ENCODE assay signal across 8 cellular contexts in the genomic region with DNA sequence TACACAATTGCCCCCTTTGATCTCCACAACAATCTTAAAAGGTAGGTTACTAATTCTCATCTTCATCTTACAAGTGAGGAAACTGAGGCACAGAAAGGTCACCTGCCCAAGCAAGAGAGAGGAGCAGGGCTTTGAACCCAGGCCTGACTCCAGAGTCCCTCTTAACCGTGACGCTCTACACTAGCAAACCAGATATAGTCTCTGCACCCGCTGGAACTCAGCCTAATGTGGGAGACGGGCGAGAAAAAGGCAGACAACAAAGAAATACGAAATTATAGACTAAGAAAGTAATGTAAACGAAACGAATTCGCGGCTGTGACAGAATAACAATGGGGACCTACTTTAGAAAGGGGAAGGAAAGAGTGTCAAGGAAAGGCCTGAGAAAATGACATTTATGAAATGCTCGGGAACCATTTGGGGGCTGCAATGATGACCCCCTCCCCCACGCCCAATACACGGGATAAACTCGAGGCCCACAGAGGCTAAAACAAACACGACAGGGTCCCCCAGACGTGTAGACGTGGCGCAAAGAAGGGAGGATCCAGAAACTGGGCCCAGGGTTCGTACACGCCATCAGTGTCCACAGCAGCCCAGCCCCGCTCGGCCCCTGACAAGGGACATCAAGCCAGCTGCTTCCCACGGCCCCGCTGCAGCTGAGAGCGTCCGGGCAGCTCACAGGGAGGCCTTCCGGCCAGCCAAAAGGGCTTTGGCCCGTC. TPM values are rescaled to one million over a fixed set of nuclear protein-coding genes. Genes with fewer than 3 reads are reported as not detected.
DNase-seq lines count a peak whose midpoint lies in the region; ATAC-seq, FAIRE-seq and TF ChIP-seq lines count a peak whose summit lies in the region.

No MANE protein-coding gene starts in this region.

- intact Hi-C loops in cardiac septum (cut with DNase I) = loop anchor here (2.0 kb wide), 1 partner anchor 219 kb away; the partner anchor contains the start of gene GGT7
- intact Hi-C loops in endothelial cell of umbilical vein (cut with micrococcal nuclease) = loop anchor here (1.0 to 5.0 kb wide), 8 partner anchors 40 to 260 kb away; partner anchors contain the start of genes GSS and MYH7B
- intact Hi-C loops in naive thymus-derived CD4-positive, alpha-beta T cell (cut with micrococcal nuclease) = loop anchor here (1.0 to 10.0 kb wide), 20 partner anchors 55 to 1483 kb away; partner anchors contain the start of genes EDEM2 (in 2 of the 2), GSS (in 2 of the 2), MYH7B (in 2 of the 2) and NCOA6 (in 2 of the 2)

- peak overlapping the region; percentile 92 for H3K27ac ChIP-seq in cardiac muscle cell
- H3K27ac ChIP-seq in SK-N-SH (ENCODE audit: low read depth in 2 of 2, low read length in 1 of 2) = peak overlapping the region; percentile 68 to 83
- peak overlapping the region; percentile 88 for H3K27ac ChIP-seq in endothelial cell of umbilical vein (ENCODE audit: insufficient read depth, low read depth, low read length)
- H3K27ac ChIP-seq in naive thymus-derived CD4-positive, alpha-beta T cell (ENCODE audit: low read depth, low read length) = peak overlapping the region; percentile 89

- H2AFZ ChIP-seq in SK-N-SH (ENCODE audit: low read depth) (no peak overlapping the region), endothelial cell of umbilical vein (ENCODE audit: low read depth, low read length) (peak overlapping the region; percentile 69)

- H3F3A ChIP-seq in SK-N-SH (replicated peaks; ENCODE audit: insufficient read depth) = peaks cover 9% of the 10 kb centered on the region

- H3K4me2 ChIP-seq in SK-N-SH = peak overlapping the region; percentile 88
- peak overlapping the region; percentile 96 for H3K4me2 ChIP-seq in endothelial cell of umbilical vein (ENCODE audit: insufficient read depth, low read length)

- H3K27me3 ChIP-seq in cardiac muscle cell (no peaks in the 10 kb centered on the region), SK-N-SH (ENCODE audit: insufficient read depth) (no peaks in the 10 kb centered on the region), endothelial cell of umbilical vein (ENCODE audit: control insufficient read depth in 2 of 2, insufficient read depth in 2 of 2, low read length in 2 of 2) (no peaks in the 10 kb centered on the region)
- no peaks in the 10 kb centered on the region for H3K27me3 ChIP-seq in naive thymus-derived CD4-positive, alpha-beta T cell (ENCODE audit: control insufficient read depth in 2 of 2, insufficient read depth in 2 of 2, low read length in 2 of 2)

- POLR2A ChIA-PET in SK-N-SH (lab: Yijun Ruan, JAX) = no interaction called here
- POLR2A ChIA-PET in endothelial cell of umbilical vein (lab: Charles Lee) = interaction anchor here (0.6 kb wide), 2 partner anchors 47 to 66 kb away, joined by 3 to 6 read pairs; no protein-coding TSS in a partner anchor
- POLR2A ChIA-PET in naive thymus-derived CD4-positive, alpha-beta T cell (lab: Charles Lee) = interaction anchor here (0.6 to 1.7 kb wide), 4 partner anchors 55 to 582 kb away, joined by 3 to 5 read pairs (median 4); partner anchors contain the start of genes EDEM2 and EIF6

- WGBS in SK-N-SH (ENCODE audit: low lambda C conversion rate) = 1% methylated on average over 25 of the region's 28 CpGs

- peak overlapping the region; percentile 87 to 98 (median 90) for H3K4me3 Mint-ChIP-seq in naive thymus-derived CD4-positive, alpha-beta T cell

- no peaks in the 10 kb centered on the region for H3K27me3 Mint-ChIP-seq in naive thymus-derived CD4-positive, alpha-beta T cell

- H3K36me3 ChIP-seq in cardiac muscle cell (no peaks in the 10 kb centered on the region), SK-N-SH (replicated peaks in 1 of 2; ENCODE audit: control insufficient read depth in 1 of 2, insufficient read depth in 2 of 2, low read length in 1 of 2) (peaks cover 0 to 2% of the 10 kb centered on the region in 2 experiments), endothelial cell of umbilical vein (ENCODE audit: control insufficient read depth in 2 of 2, extremely low read depth in 1 of 2, insufficient read depth in 2 of 2, low read length in 2 of 2) (peaks cover 0 to 3% of the 10 kb centered on the region in 2 experiments)
- peaks cover 0 to 10% (median 0%) of the 10 kb centered on the region in 3 experiments for H3K36me3 ChIP-seq in naive thymus-derived CD4-positive, alpha-beta T cell (ENCODE audit: control insufficient read depth in 2 of 3, insufficient read depth in 3 of 3, low read length in 3 of 3)

- H3K4me3 ChIP-seq in cardiac muscle cell = peak overlapping the region; percentile 71
- peak overlapping the region; percentile 76 to 77 for H3K4me3 ChIP-seq in SK-N-SH (ENCODE audit: low read depth in 2 of 2, low read length in 1 of 2)
- H3K4me3 ChIP-seq in endothelial cell of umbilical vein (replicated peaks in 1 of 3; ENCODE audit: insufficient read depth in 1 of 3, low read depth in 1 of 3, low read length in 3 of 3) = peak overlapping the region; percentile 46 to 98 (median 66)
- H3K4me3 ChIP-seq in naive thymus-derived CD4-positive, alpha-beta T cell (ENCODE audit: low read length) = peak overlapping the region; percentile 77

- no peaks in the 10 kb centered on the region for H3K9me2 ChIP-seq in SK-N-SH

- ATAC-seq in HG03045 (IDR thresholded peaks at IDR 0.05; ENCODE audit: unreplicated experiment) (peak; percentile 24), HG02970 (IDR thresholded peaks at IDR 0.05; ENCODE audit: low FRiP score, unreplicated experiment) (no peak)
- ATAC-seq in naive thymus-derived CD4-positive, alpha-beta T cell = peak; percentile 6

- TF ChIP-seq POLR2A in endothelial cell of umbilical vein (IDR thresholded peaks at IDR 0.05; ENCODE audit: low read depth, low read length) = peak; percentile 59

- TF ChIP-seq CTCF in cardiac muscle cell (IDR thresholded peaks at IDR 0.05; ENCODE audit: low read depth, low read length) (no peak), SK-N-SH (IDR thresholded peaks at IDR 0.05) (no peak), endothelial cell of umbilical vein (IDR thresholded peaks at IDR 0.05; ENCODE audit: extremely low read depth in 1 of 2, insufficient read depth in 1 of 2, low read depth in 1 of 2, low read length in 2 of 2) (no peak)

- no peak for TF ChIP-seq EP300 in SK-N-SH (IDR thresholded peaks at IDR 0.05; ENCODE audit: borderline replicate concordance in 1 of 2, low read depth in 1 of 2, low read length in 1 of 2)

- peaks cover 0 to 18% (median 9%) of the 10 kb centered on the region in 5 donors for H3K36me3 Mint-ChIP-seq in naive thymus-derived CD4-positive, alpha-beta T cell

- BruUV-seq in endothelial cell of umbilical vein (replicated peaks; lab: Mats Ljungman, UMichigan) = TSS peak; percentile 71

- peaks cover 56% of the 10 kb centered on the region for H3K79me2 ChIP-seq in SK-N-SH (ENCODE audit: insufficient read depth)
- H3K79me2 ChIP-seq in endothelial cell of umbilical vein (ENCODE audit: control insufficient read depth, insufficient read depth, low read length) = peaks cover 53% of the 10 kb centered on the region

- H3K9me3 ChIP-seq in cardiac muscle cell (ENCODE audit: low read depth) (no peaks in the 10 kb centered on the region), SK-N-SH (no peaks in the 10 kb centered on the region), endothelial cell of umbilical vein (replicated peaks; ENCODE audit: control insufficient read depth, insufficient read depth, low read length) (no peaks in the 10 kb centered on the region)
- H3K9me3 ChIP-seq in naive thymus-derived CD4-positive, alpha-beta T cell (ENCODE audit: control insufficient read depth in 2 of 3, low read length in 3 of 3) = no peaks in the 10 kb centered on the region

- peaks cover 10% of the 10 kb centered on the region for H3K4me1 ChIP-seq in cardiac muscle cell (ENCODE audit: low read depth)
- peaks cover 8 to 19% of the 10 kb centered on the region in 2 experiments; a peak in 2 of 4 replicates for H3K4me1 ChIP-seq in SK-N-SH (ENCODE audit: control insufficient read depth in 1 of 2, insufficient read depth in 2 of 2, low read depth in 1 of 2, low read length in 1 of 2)
- H3K4me1 ChIP-seq in endothelial cell of umbilical vein (ENCODE audit: control insufficient read depth, extremely low read depth, insufficient read depth, low read length) = peaks cover 43% of the 10 kb centered on the region
- peaks cover 15 to 22% of the 10 kb centered on the region in 2 donors for H3K4me1 ChIP-seq in naive thymus-derived CD4-positive, alpha-beta T cell (ENCODE audit: control insufficient read depth in 2 of 2, insufficient read depth in 2 of 2, low read length in 2 of 2)

- peaks cover 27 to 58% (median 56%) of the 10 kb centered on the region in 7 donors for H3K4me1 Mint-ChIP-seq in naive thymus-derived CD4-positive, alpha-beta T cell

- CTCF ChIA-PET in SK-N-SH (lab: Yijun Ruan, JAX) (interaction anchor here (0.8 to 5.3 kb wide), 16 partner anchors 9 to 257 kb away, joined by 3 to 27 read pairs (median 3); partner anchors contain the start of genes EDEM2 and MYH7B), endothelial cell of umbilical vein (lab: Charles Lee) (interaction anchor here (0.5 to 5.3 kb wide), 8 partner anchors 31 to 218 kb away, joined by 3 to 277 read pairs (median 4); partner anchors contain the start of gene EDEM2)
- CTCF ChIA-PET in naive thymus-derived CD4-positive, alpha-beta T cell (lab: Charles Lee) = no interaction called here

- TF ChIP-seq RAD21 in SK-N-SH (IDR thresholded peaks at IDR 0.05; ENCODE audit: low read length) = no peak

- no peaks in the 10 kb centered on the region for H3K9me3 Mint-ChIP-seq in naive thymus-derived CD4-positive, alpha-beta T cell

- H3K9me1 ChIP-seq in endothelial cell of umbilical vein (replicated peaks; ENCODE audit: control insufficient read depth, extremely low read depth, insufficient read depth, low read length) = no peaks in the 10 kb centered on the region

- dilution Hi-C loops in endothelial cell of umbilical vein (cut with MboI; ENCODE audit: extremely low pct_ligation_motif_present, low sequenced_read_pairs) = no loop called here

- peaks cover 34% of the 10 kb centered on the region for H4K20me1 ChIP-seq in SK-N-SH (ENCODE audit: insufficient read depth)
- H4K20me1 ChIP-seq in endothelial cell of umbilical vein (replicated peaks; ENCODE audit: control insufficient read depth, extremely low read depth, insufficient read depth, low read length) = peaks cover 6% of the 10 kb centered on the region

- DNase-seq in cardiac muscle cell (ENCODE audit: low read depth in 1 of 2, low spot score in 1 of 2) (peak in 1 of 2 donors; percentile 18), cardiac septum (ENCODE audit: low spot score) (no peak), SK-N-SH (peak; percentile 38), endothelial cell of umbilical vein (ENCODE audit: low read depth, low spot score) (peak; percentile 50), NCI-H187 (lab: John Stamatoyannopoulos, UW) (no peak)
- peak in 2 of 9 donors; percentile 12 to 13 for DNase-seq in naive thymus-derived CD4-positive, alpha-beta T cell

- FAIRE-seq in endothelial cell of umbilical vein (lab: Jason Lieb, UNC) = peak; percentile 66

- H3K9ac ChIP-seq in SK-N-SH = peak overlapping the region; percentile 94
- H3K9ac ChIP-seq in endothelial cell of umbilical vein (replicated peaks; ENCODE audit: extremely low read depth, insufficient read depth, low read length) = peak overlapping the region; percentile 98

- peak overlapping the region; percentile 81 to 98 (median 93) for H3K27ac Mint-ChIP-seq in naive thymus-derived CD4-positive, alpha-beta T cell

RNA-seq across cellular contexts. Expression of gene TRPC4AP, which starts 0.6 kb away (rescaled TPM):
- total RNA-seq in cardiac muscle cell (113 and 120 TPM in 2 replicates), cardiac septum (34.9 TPM), endothelial cell of umbilical vein (88.3 and 89.0 TPM in 2 replicates)
- polyA plus RNA-seq in cardiac muscle cell (123 and 131 TPM in 2 replicates), SK-N-SH (2012; rRNA removed) (57.4 and 69.6 TPM in 2 replicates), endothelial cell of umbilical vein (103 and 104 TPM in 2 replicates)
- polyA plus RNA-seq in SK-N-SH (2012; cell fraction: cytosol; rRNA removed) = 32.3 and 42.6 TPM in 2 replicates
- 113 and 124 TPM in 2 replicates for polyA plus RNA-seq in SK-N-SH (2012; cell fraction: nucleus; rRNA removed)
- polyA plus RNA-seq in endothelial cell of umbilical vein (2011; cell fraction: cytosol; rRNA removed) = 85.0 and 88.2 TPM in 2 replicates
- 171 and 185 TPM in 2 replicates for polyA plus RNA-seq in endothelial cell of umbilical vein (2011; cell fraction: nucleus; rRNA removed)
- polyA plus RNA-seq in endothelial cell of umbilical vein (2012) = 88.8 and 90.4 TPM in 2 replicates
- polyA minus RNA-seq in endothelial cell of umbilical vein = 120 and 131 TPM in 2 replicates
- 43.6 TPM for polyA minus RNA-seq in endothelial cell of umbilical vein (2011; cell fraction: cytosol; rRNA and poly(A)+ RNA removed)
- polyA minus RNA-seq in endothelial cell of umbilical vein (2011; cell fraction: nucleus; rRNA and poly(A)+ RNA removed) = 51.8 and 70.5 TPM in 2 replicates
- 10 to 100 TPM; 50.5 to 66.0 (median 60.6) TPM for total RNA-seq in naive thymus-derived CD4-positive, alpha-beta T cell
- polyA plus RNA-seq in naive thymus-derived CD4-positive, alpha-beta T cell = 10 to 100 TPM; 45.8 to 72.0 TPM

RNA-seq across cellular contexts. Expression of gene EDEM2, which starts 55.2 kb away (rescaled TPM):
- total RNA-seq in cardiac muscle cell (40.1 and 42.1 TPM in 2 replicates), cardiac septum (11.5 TPM), endothelial cell of umbilical vein (37.5 and 39.5 TPM in 2 replicates)
- polyA plus RNA-seq in cardiac muscle cell (57.5 and 66.2 TPM in 2 replicates), SK-N-SH (2012; rRNA removed) (30.4 and 34.3 TPM in 2 replicates), endothelial cell of umbilical vein (29.1 and 30.1 TPM in 2 replicates)
- 24.8 and 32.3 TPM in 2 replicates for polyA plus RNA-seq in SK-N-SH (2012; cell fraction: cytosol; rRNA removed)
- 25.4 and 29.8 TPM in 2 replicates for polyA plus RNA-seq in SK-N-SH (2012; cell fraction: nucleus; rRNA removed)
- polyA plus RNA-seq in endothelial cell of umbilical vein (2011; cell fraction: cytosol; rRNA removed) = 33.9 and 35.0 TPM in 2 replicates
- 23.0 and 25.4 TPM in 2 replicates for polyA plus RNA-seq in endothelial cell of umbilical vein (2011; cell fraction: nucleus; rRNA removed)
- 46.6 and 49.7 TPM in 2 replicates for polyA plus RNA-seq in endothelial cell of umbilical vein (2012)
- 22.1 and 23.2 TPM in 2 replicates for polyA minus RNA-seq in endothelial cell of umbilical vein
- polyA minus RNA-seq in endothelial cell of umbilical vein (2011; cell fraction: cytosol; rRNA and poly(A)+ RNA removed) = 12.5 TPM
- 5.7 and 5.9 TPM in 2 replicates for polyA minus RNA-seq in endothelial cell of umbilical vein (2011; cell fraction: nucleus; rRNA and poly(A)+ RNA removed)
- total RNA-seq in naive thymus-derived CD4-positive, alpha-beta T cell = 10 to 100 TPM; 15.4 to 30.9 (median 20.0) TPM
- 10 to 100 TPM; 27.3 to 38.4 TPM for polyA plus RNA-seq in naive thymus-derived CD4-positive, alpha-beta T cell

Comparison
In these comparisons a context has a peak if more than half of its experiments do, and no peak if none do; other contexts are left out.
1. DNase-seq: peak in SK-N-SH (single experiment) and endothelial cell of umbilical vein (single experiment); none in cardiac septum (single experiment) and NCI-H187 (0 of 2).
2. Peak in every context shown above with its lines, with median percentiles within 50 percentile points of each other: H3K27ac ChIP-seq and H3K4me3 ChIP-seq.